ENCODE assay signal across 2 cellular contexts in the genomic region with DNA sequence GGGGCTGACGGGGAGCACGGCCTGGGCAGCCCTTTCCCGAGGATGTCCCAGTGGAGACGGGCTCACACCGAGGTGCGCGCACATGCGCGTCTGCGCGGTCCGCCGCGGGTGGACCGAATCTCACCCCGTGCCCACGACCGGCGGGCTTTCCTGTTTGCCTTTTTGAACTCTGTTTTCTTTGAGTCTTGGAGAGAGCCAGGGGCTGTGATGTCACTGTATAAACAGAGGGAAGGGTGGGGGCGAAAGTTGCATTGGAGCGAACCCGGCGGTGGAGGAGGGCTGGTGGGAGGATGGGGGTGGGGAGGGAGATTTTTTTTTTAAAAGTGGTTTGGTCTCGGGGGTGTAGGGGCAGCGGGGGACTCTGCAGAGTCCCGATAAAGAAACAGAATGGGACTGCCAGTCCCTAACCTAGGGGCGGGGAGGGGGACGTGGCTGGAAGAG.
A peak's percentile ranks its signal among the peaks of the same experiment; 100 is the strongest.
TF ChIP-seq lines count a peak whose summit lies in the region.

No MANE protein-coding gene starts in this region.

TF ChIP-seq in IMR-90, 13 proteins besides CTCF, POLR2A, EP300 and RAD21:
- TF ChIP-seq MAZ (IDR thresholded peaks at IDR 0.05; ENCODE audit: borderline replicate concordance, low read depth, low read length) (peak; percentile 94), BHLHE40 (IDR thresholded peaks at IDR 0.05; ENCODE audit: low read depth, low read length) (peak; percentile 42; the same call in 1 of the 2 replicates), CHD1 (IDR thresholded peaks at IDR 0.05; ENCODE audit: low read depth, low read length) (no peak), MXI1 (IDR thresholded peaks at IDR 0.05; ENCODE audit: borderline replicate concordance, low read depth, low read length) (no peak), SMC3 (IDR thresholded peaks at IDR 0.05; ENCODE audit: low read depth, low read length) (peak; percentile 3; the same call in 1 of the 2 replicates)
- TF ChIP-seq, protein P1, sequence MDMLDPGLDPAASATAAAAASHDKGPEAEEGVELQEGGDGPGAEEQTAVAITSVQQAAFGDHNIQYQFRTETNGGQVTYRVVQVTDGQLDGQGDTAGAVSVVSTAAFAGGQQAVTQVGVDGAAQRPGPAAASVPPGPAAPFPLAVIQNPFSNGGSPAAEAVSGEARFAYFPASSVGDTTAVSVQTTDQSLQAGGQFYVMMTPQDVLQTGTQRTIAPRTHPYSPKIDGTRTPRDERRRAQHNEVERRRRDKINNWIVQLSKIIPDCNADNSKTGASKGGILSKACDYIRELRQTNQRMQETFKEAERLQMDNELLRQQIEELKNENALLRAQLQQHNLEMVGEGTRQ (IDR thresholded peaks at IDR 0.05; ENCODE audit: low read depth, low read length), result 0 out of 2 replicates have a peak, but pooled peaks have one; percentile 6

TF ChIP-seq in HepG2, 621 proteins besides CTCF, POLR2A, EP300 and RAD21 (continues in another document):
- TF ChIP-seq ZNF564 (CRISPR knock-in tag; IDR thresholded peaks at IDR 0.05) (no peak), MAZ (IDR thresholded peaks at IDR 0.05; ENCODE audit: borderline replicate concordance, low read depth, low read length) (no peak), MAZ (CRISPR knock-in tag; IDR thresholded peaks at IDR 0.05; ENCODE audit: low read depth) (no peak), CREB1 (IDR thresholded peaks at IDR 0.05) (no peak), CREB1 (CRISPR knock-in tag; IDR thresholded peaks at IDR 0.05) (no peak), CREM (IDR thresholded peaks at IDR 0.05) (peak; percentile 49), CREM (CRISPR knock-in tag; IDR thresholded peaks at IDR 0.05) (no peak), RFXANK (CRISPR knock-in tag; IDR thresholded peaks at IDR 0.05) (no peak), GATAD1 (CRISPR knock-in tag; IDR thresholded peaks at IDR 0.05) (no peak), ZNF558 (CRISPR knock-in tag; IDR thresholded peaks at IDR 0.05; ENCODE audit: borderline replicate concordance) (no peak), SOX5 (CRISPR knock-in tag; IDR thresholded peaks at IDR 0.05; ENCODE audit: borderline replicate concordance) (no peak), ZNF75D (CRISPR knock-in tag; IDR thresholded peaks at IDR 0.05; ENCODE audit: borderline replicate concordance) (no peak), KDM1A (CRISPR knock-in tag; IDR thresholded peaks at IDR 0.05) (no peak), HOXA7 (CRISPR knock-in tag; IDR thresholded peaks at IDR 0.05) (no peak), NRL (CRISPR knock-in tag; IDR thresholded peaks at IDR 0.05; ENCODE audit: borderline replicate concordance) (no peak), ZNF790 (CRISPR knock-in tag; IDR thresholded peaks at IDR 0.05; ENCODE audit: borderline replicate concordance) (no peak), GATAD2A (CRISPR knock-in tag; IDR thresholded peaks at IDR 0.05) (peak; percentile 51; the same call in 1 of the 2 replicates), ADNP (CRISPR knock-in tag; IDR thresholded peaks at IDR 0.05) (no peak), BCL6 (CRISPR knock-in tag; IDR thresholded peaks at IDR 0.05) (peak; percentile 51; the same call in 1 of the 2 replicates), ETV5 (CRISPR knock-in tag; IDR thresholded peaks at IDR 0.05; ENCODE audit: borderline replicate concordance) (no peak), ZNF674 (CRISPR knock-in tag; IDR thresholded peaks at IDR 0.05; ENCODE audit: low read depth) (no peak), PITX1 (CRISPR knock-in tag; IDR thresholded peaks at IDR 0.05) (no peak), KDM5B (CRISPR knock-in tag; IDR thresholded peaks at IDR 0.05; ENCODE audit: borderline replicate concordance) (no peak), EEA1 (CRISPR knock-in tag; IDR thresholded peaks at IDR 0.05; ENCODE audit: borderline replicate concordance) (no peak), ZNF263 (CRISPR knock-in tag; IDR thresholded peaks at IDR 0.05) (peak; percentile 20; the same call in 1 of the 2 replicates), PHF21A (CRISPR knock-in tag; IDR thresholded peaks at IDR 0.05) (no peak), TCF7 (IDR thresholded peaks at IDR 0.05; ENCODE audit: low read depth) (peak; percentile 14; the same call in 1 of the 2 replicates), FOSL2 (CRISPR knock-in tag; IDR thresholded peaks at IDR 0.05) (peak; percentile 38), SKI (IDR thresholded peaks at IDR 0.05; ENCODE audit: partially characterized antibody) (no peak), ZNF546 (CRISPR knock-in tag; conservative IDR thresholded peaks at IDR 0.05) (no peak), JUND (CRISPR knock-in tag; IDR thresholded peaks at IDR 0.05) (no peak)
- TF ChIP-seq, protein P2, sequence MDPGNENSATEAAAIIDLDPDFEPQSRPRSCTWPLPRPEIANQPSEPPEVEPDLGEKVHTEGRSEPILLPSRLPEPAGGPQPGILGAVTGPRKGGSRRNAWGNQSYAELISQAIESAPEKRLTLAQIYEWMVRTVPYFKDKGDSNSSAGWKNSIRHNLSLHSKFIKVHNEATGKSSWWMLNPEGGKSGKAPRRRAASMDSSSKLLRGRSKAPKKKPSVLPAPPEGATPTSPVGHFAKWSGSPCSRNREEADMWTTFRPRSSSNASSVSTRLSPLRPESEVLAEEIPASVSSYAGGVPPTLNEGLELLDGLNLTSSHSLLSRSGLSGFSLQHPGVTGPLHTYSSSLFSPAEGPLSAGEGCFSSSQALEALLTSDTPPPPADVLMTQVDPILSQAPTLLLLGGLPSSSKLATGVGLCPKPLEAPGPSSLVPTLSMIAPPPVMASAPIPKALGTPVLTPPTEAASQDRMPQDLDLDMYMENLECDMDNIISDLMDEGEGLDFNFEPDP (CRISPR knock-in tag; conservative IDR thresholded peaks at IDR 0.05), result no peak
- TF ChIP-seq, protein P3, sequence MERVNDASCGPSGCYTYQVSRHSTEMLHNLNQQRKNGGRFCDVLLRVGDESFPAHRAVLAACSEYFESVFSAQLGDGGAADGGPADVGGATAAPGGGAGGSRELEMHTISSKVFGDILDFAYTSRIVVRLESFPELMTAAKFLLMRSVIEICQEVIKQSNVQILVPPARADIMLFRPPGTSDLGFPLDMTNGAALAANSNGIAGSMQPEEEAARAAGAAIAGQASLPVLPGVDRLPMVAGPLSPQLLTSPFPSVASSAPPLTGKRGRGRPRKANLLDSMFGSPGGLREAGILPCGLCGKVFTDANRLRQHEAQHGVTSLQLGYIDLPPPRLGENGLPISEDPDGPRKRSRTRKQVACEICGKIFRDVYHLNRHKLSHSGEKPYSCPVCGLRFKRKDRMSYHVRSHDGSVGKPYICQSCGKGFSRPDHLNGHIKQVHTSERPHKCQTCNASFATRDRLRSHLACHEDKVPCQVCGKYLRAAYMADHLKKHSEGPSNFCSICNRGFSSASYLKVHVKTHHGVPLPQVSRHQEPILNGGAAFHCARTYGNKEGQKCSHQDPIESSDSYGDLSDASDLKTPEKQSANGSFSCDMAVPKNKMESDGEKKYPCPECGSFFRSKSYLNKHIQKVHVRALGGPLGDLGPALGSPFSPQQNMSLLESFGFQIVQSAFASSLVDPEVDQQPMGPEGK (CRISPR knock-in tag; IDR thresholded peaks at IDR 0.05), result peak; percentile 57
- TF ChIP-seq, protein P4, sequence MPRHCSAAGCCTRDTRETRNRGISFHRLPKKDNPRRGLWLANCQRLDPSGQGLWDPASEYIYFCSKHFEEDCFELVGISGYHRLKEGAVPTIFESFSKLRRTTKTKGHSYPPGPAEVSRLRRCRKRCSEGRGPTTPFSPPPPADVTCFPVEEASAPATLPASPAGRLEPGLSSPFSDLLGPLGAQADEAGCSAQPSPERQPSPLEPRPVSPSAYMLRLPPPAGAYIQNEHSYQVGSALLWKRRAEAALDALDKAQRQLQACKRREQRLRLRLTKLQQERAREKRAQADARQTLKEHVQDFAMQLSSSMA (CRISPR knock-in tag; IDR thresholded peaks at IDR 0.05), result no peak
- TF ChIP-seq, protein P5, sequence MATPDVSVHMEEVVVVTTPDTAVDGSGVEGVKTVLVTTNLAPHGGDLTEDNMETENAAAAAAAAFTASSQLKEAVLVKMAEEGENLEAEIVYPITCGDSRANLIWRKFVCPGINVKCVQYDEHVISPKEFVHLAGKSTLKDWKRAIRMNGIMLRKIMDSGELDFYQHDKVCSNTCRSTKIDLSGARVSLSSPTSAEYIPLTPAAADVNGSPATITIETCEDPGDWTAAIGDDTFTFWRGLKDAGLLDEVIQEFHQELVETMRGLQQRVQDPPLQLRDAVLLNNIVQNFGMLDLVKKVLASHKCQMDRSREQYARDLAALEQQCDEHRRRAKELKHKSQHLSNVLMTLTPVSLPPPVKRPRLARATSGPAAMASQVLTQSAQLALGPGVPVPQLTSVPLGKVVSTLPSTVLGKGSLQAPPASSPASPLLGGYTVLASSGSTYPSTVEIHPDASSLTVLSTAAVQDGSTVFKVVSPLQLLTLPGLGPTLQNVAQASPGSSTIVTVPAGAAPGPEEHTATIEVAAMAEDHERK (CRISPR knock-in tag; IDR thresholded peaks at IDR 0.05; ENCODE audit: low read depth), result no peak
- TF ChIP-seq, protein P6, sequence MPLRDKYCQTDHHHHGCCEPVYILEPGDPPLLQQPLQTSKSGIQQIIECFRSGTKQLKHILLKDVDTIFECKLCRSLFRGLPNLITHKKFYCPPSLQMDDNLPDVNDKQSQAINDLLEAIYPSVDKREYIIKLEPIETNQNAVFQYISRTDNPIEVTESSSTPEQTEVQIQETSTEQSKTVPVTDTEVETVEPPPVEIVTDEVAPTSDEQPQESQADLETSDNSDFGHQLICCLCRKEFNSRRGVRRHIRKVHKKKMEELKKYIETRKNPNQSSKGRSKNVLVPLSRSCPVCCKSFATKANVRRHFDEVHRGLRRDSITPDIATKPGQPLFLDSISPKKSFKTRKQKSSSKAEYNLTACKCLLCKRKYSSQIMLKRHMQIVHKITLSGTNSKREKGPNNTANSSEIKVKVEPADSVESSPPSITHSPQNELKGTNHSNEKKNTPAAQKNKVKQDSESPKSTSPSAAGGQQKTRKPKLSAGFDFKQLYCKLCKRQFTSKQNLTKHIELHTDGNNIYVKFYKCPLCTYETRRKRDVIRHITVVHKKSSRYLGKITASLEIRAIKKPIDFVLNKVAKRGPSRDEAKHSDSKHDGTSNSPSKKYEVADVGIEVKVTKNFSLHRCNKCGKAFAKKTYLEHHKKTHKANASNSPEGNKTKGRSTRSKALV (CRISPR knock-in tag; IDR thresholded peaks at IDR 0.05), result no peak
- TF ChIP-seq, protein P7, sequence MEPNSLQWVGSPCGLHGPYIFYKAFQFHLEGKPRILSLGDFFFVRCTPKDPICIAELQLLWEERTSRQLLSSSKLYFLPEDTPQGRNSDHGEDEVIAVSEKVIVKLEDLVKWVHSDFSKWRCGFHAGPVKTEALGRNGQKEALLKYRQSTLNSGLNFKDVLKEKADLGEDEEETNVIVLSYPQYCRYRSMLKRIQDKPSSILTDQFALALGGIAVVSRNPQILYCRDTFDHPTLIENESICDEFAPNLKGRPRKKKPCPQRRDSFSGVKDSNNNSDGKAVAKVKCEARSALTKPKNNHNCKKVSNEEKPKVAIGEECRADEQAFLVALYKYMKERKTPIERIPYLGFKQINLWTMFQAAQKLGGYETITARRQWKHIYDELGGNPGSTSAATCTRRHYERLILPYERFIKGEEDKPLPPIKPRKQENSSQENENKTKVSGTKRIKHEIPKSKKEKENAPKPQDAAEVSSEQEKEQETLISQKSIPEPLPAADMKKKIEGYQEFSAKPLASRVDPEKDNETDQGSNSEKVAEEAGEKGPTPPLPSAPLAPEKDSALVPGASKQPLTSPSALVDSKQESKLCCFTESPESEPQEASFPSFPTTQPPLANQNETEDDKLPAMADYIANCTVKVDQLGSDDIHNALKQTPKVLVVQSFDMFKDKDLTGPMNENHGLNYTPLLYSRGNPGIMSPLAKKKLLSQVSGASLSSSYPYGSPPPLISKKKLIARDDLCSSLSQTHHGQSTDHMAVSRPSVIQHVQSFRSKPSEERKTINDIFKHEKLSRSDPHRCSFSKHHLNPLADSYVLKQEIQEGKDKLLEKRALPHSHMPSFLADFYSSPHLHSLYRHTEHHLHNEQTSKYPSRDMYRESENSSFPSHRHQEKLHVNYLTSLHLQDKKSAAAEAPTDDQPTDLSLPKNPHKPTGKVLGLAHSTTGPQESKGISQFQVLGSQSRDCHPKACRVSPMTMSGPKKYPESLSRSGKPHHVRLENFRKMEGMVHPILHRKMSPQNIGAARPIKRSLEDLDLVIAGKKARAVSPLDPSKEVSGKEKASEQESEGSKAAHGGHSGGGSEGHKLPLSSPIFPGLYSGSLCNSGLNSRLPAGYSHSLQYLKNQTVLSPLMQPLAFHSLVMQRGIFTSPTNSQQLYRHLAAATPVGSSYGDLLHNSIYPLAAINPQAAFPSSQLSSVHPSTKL (CRISPR knock-in tag; IDR thresholded peaks at IDR 0.05), result peak; percentile 32; the same call in 1 of the 2 replicates
- TF ChIP-seq, protein P8, sequence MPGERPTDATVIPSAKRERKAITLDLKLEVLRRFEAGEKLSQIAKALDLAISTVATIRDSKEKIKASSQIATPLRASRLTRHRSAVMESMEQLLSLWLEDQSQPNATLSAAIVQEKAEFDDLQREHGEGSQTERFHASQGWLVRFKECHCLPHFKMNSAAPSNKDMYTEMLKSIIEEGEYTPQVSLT (CRISPR knock-in tag; IDR thresholded peaks at IDR 0.05; ENCODE audit: borderline replicate concordance, low read depth), result no peak
- TF ChIP-seq, protein P1 (IDR thresholded peaks at IDR 0.05; ENCODE audit: low read depth, low read length), result no peak
- TF ChIP-seq, protein P1 (CRISPR knock-in tag; IDR thresholded peaks at IDR 0.05; ENCODE audit: borderline replicate concordance), result no peak
